Comparison of ENCODE assay signal across 9 cellular contexts in genomic region chr17:8122391-8122922, GRCh38. TPM values are rescaled to one million over a fixed set of nuclear protein-coding genes. Genes with fewer than 3 reads are reported as not detected.
DNase-seq lines count a peak whose midpoint lies in the region; ATAC-seq lines count a peak whose summit lies in the region.
"Had no signal": no experiment of that assay in that cellular context is flagged by ENCODE, and none has a peak within 500 bp of the region (broad histone marks: within the 10 kb centered on the region; RNA-seq: fewer than 3 reads in every experiment).

No MANE protein-coding gene starts in this region.

- no peaks in the 10 kb centered on the region for H3K9me3 ChIP-seq in SK-N-MC (ENCODE audit: low read depth, low read length)
- H3K9me3 ChIP-seq in esophagus (ENCODE audit: control insufficient read depth in 2 of 2, insufficient read depth in 1 of 2, low read depth in 1 of 2, low read length in 1 of 2): no peaks in the 10 kb centered on the region

- peak overlapping the region; percentile 58 for H3K9ac ChIP-seq in SK-N-MC (ENCODE audit: insufficient read length)

- no peak for DNase-seq in activated CD4-positive, alpha-beta T cell treated with anti-CD3 and anti-CD28 coated beads, Interleukin-2, amount 10 ng/mL, durations not matched to agents 24 days and 14 days
- no peak for DNase-seq in activated CD4-positive, alpha-beta T cell treated with anti-CD3 and anti-CD28 coated beads, Interleukin-2, amount 50 U/mL, for 1 hour
- no peak for DNase-seq in SK-N-MC (ENCODE audit: low read depth, low spot score)
- DNase-seq in posterior vena cava (ENCODE audit: low spot score): peak; percentile 53
- DNase-seq in DMS114 treated with DMSO at 0.1 percent for 48 hours (lab: John Stamatoyannopoulos, UW; ENCODE audit: unreplicated experiment): no peak
- no peak for DNase-seq in DMS79 treated with DMSO at 0.1 percent for 48 hours (lab: John Stamatoyannopoulos, UW)

- H3K4me1 ChIP-seq in esophagus (ENCODE audit: control insufficient read depth in 2 of 2, insufficient read depth in 2 of 2, low read length in 1 of 2): peaks cover 26 to 27% of the 10 kb centered on the region in 2 donors

- H3K4me3 Mint-ChIP-seq in activated CD4-positive, alpha-beta T cell treated with anti-CD3 and anti-CD28 coated beads, Interleukin-2, amount 10 ng/mL, durations not matched to agents 24 days and 14 days: peak overlapping the region; percentile 91

- H3K36me3 Mint-ChIP-seq in activated CD4-positive, alpha-beta T cell treated with anti-CD3 and anti-CD28 coated beads, Interleukin-2, amount 10 ng/mL, durations not matched to agents 24 days and 14 days (ENCODE audit: low read depth): peaks cover 8% of the 10 kb centered on the region

- 1% methylated on average over 31 of the region's 31 CpGs for WGBS in esophagus, 2 donors

- H3K27me3 ChIP-seq in esophagus (ENCODE audit: control insufficient read depth in 1 of 2, insufficient read depth in 2 of 2, low read length in 2 of 2): no peaks in the 10 kb centered on the region

- intact Hi-C loops in activated CD4-positive, alpha-beta T cell treated with anti-CD3 and anti-CD28 coated beads, Interleukin-2, amount 10 ng/mL, durations not matched to agents 24 days and 14 days (cut with micrococcal nuclease): loop anchor here (5.0 to 10.0 kb wide), 3 partner anchors 262 to 435 kb away; partner anchors contain the start of genes RPL26, TP53 and WRAP53
- intact Hi-C loops in posterior vena cava (cut with DNase I): loop anchor here in 1 of 2 donors (5.0 kb wide), 1 partner anchor 65 kb away; no protein-coding TSS in a partner anchor

- H3K27ac ChIP-seq in SK-N-MC (no peak overlapping the region), esophagus (ENCODE audit: low read depth in 2 of 2, low read length in 1 of 2) (no peak overlapping the region)

- H3K27me3 Mint-ChIP-seq in activated CD4-positive, alpha-beta T cell treated with anti-CD3 and anti-CD28 coated beads, Interleukin-2, amount 10 ng/mL, durations not matched to agents 24 days and 14 days: peaks cover 54% of the 10 kb centered on the region

- H3K4me1 Mint-ChIP-seq in activated CD4-positive, alpha-beta T cell treated with anti-CD3 and anti-CD28 coated beads, Interleukin-2, amount 10 ng/mL, durations not matched to agents 24 days and 14 days: peaks cover 76% of the 10 kb centered on the region

- H3K27ac Mint-ChIP-seq in activated CD4-positive, alpha-beta T cell treated with anti-CD3 and anti-CD28 coated beads, Interleukin-2, amount 10 ng/mL, durations not matched to agents 24 days and 14 days: peak overlapping the region; percentile 72

- ATAC-seq in HG03442 (IDR thresholded peaks at IDR 0.05; ENCODE audit: unreplicated experiment): no peak

- H3K4me3 ChIP-seq in SK-N-MC (peak overlapping the region; percentile 97), esophagus (ENCODE audit: low read depth in 1 of 2, low read length in 2 of 2) (peak overlapping the region; percentile 46 to 49)

- no peaks in the 10 kb centered on the region for H3K9me3 Mint-ChIP-seq in activated CD4-positive, alpha-beta T cell treated with anti-CD3 and anti-CD28 coated beads, Interleukin-2, amount 10 ng/mL, durations not matched to agents 24 days and 14 days

- no peaks in the 10 kb centered on the region for H3K36me3 ChIP-seq in SK-N-MC (ENCODE audit: insufficient read depth, low read length)
- H3K36me3 ChIP-seq in esophagus (ENCODE audit: control insufficient read depth in 2 of 2, insufficient read depth in 2 of 2, low read length in 1 of 2): no peaks in the 10 kb centered on the region

RNA-seq across cellular contexts. Expression of gene HES7, which starts 1.4 kb away (rescaled TPM):
- 1.5 and 2.1 TPM in 2 replicates for total RNA-seq in activated CD4-positive, alpha-beta T cell treated with anti-CD3 and anti-CD28 coated beads, Interleukin-2, amount 10 ng/mL, durations not matched to agents 24 days and 14 days
- under 1 TPM; 0.15 to 0.24 TPM for polyA plus RNA-seq in esophagus
- total RNA-seq in posterior vena cava: under 1 TPM in 1 of 2 donors, not detected in 1; 0.67 TPM

RNA-seq across cellular contexts. Expression of gene ALOXE3, which starts 4.1 kb away (rescaled TPM):
- total RNA-seq in activated CD4-positive, alpha-beta T cell treated with anti-CD3 and anti-CD28 coated beads, Interleukin-2, amount 10 ng/mL, durations not matched to agents 24 days and 14 days: not detected in 2 replicates
- 1 to 10 TPM in 1 of 2 donors, under 1 TPM in 1; 0.43 to 1.7 TPM for polyA plus RNA-seq in esophagus
- not detected for total RNA-seq in posterior vena cava
- total RNA-seq: dermis microvascular lymphatic vessel endothelial cell had no signal

RNA-seq across cellular contexts. Expression of gene PER1, which starts 29.7 kb away (rescaled TPM):
- 39.4 and 41.7 TPM in 2 replicates for total RNA-seq in activated CD4-positive, alpha-beta T cell treated with anti-CD3 and anti-CD28 coated beads, Interleukin-2, amount 10 ng/mL, durations not matched to agents 24 days and 14 days
- 10 to 100 TPM; 44.7 to 85.2 TPM for polyA plus RNA-seq in esophagus
- 100 to 1,000 TPM; 203 to 206 TPM for total RNA-seq in posterior vena cava

RNA-seq across cellular contexts. Expression of gene ALOX12B, which starts 34.9 kb away (rescaled TPM):
- 0.77 and 0.88 TPM in 2 replicates for total RNA-seq in activated CD4-positive, alpha-beta T cell treated with anti-CD3 and anti-CD28 coated beads, Interleukin-2, amount 10 ng/mL, durations not matched to agents 24 days and 14 days
- polyA plus RNA-seq in esophagus: 1 to 10 TPM; 2.4 to 5.2 TPM
- not detected for total RNA-seq in posterior vena cava
- total RNA-seq: dermis microvascular lymphatic vessel endothelial cell had no signal

RNA-seq across cellular contexts. Expression of gene VAMP2, which starts 40.3 kb away (rescaled TPM):
- total RNA-seq in activated CD4-positive, alpha-beta T cell treated with anti-CD3 and anti-CD28 coated beads, Interleukin-2, amount 10 ng/mL, durations not matched to agents 24 days and 14 days: 45.1 and 49.6 TPM in 2 replicates
- 10 to 100 TPM; 21.9 to 22.4 TPM for polyA plus RNA-seq in esophagus
- 10 to 100 TPM; 66.7 to 80.1 TPM for total RNA-seq in posterior vena cava
